Comparison of ENCODE assay signal across 16 cellular contexts in the genomic region with DNA sequence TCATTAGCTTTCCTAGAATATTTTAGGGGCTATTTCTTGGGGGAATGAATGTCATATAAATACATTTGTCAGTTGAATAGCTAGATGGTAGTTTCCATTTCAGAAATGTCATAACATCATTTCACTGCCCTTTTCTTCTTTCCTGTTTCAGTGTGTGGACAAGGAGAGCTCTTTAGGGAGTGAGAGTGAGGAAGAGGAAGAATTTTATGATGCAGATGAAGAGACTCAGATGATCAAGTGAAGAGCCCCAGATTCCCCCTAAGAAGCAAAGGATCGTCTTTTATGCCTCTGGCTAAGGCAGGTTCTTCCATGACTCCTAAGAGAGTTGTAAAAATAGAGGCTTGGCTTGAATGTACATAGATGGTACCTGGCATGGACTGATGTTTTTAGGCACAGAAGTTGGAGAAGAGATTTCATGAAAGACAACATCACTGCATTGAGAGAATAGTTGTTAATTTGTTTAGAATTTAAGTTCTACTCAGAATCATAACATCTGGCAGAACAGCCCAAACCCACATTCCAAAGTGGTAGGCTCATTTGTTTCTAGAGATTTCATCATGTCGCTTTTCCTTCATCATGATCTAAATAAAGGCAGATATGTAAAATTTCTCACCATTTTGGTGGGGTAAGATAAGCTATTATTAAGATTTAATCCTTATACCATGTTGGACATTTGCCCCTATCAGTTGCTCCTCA. TPM values are rescaled to one million over a fixed set of nuclear protein-coding genes. Genes with fewer than 3 reads are reported as not detected.
A peak's percentile ranks its signal among the peaks of the same experiment; 100 is the strongest.
DNase-seq lines count a peak whose midpoint lies in the region; ATAC-seq, FAIRE-seq and TF ChIP-seq lines count a peak whose summit lies in the region.
"Had no signal": no experiment of that assay in that cellular context is flagged by ENCODE, and none has a peak within 500 bp of the region (broad histone marks: within the 10 kb centered on the region; RNA-seq: fewer than 3 reads in every experiment).

No MANE protein-coding gene starts in this region.

- no peak overlapping the region for H3K4me3 Mint-ChIP-seq in CD4-positive, alpha-beta T cell
- H3K4me3 Mint-ChIP-seq in natural killer cell, result no peak overlapping the region
- H3K4me3 Mint-ChIP-seq: activated CD4-positive, alpha-beta T cell treated with anti-CD3 and anti-CD28 coated beads for 36 hours; natural killer cell treated with Interleukin-12 subunit alpha and Interleukin-12 subunit beta and Interleukin-15 and Interleukin-18, amount 100 ng/mL, for 72 hours had no signal

- H3K4me3 ChIP-seq in bronchial epithelial cell (ENCODE audit: low read depth, low read length) (no peak overlapping the region), urinary bladder (ENCODE audit: low read depth, low read length) (no peak overlapping the region)

- POLR2A ChIA-PET in CD4-positive, alpha-beta T cell (lab: Charles Lee), result no interaction called here

- intact Hi-C loops in CD4-positive, alpha-beta T cell (cut with DNase I, micrococcal nuclease), result no loop called here
- intact Hi-C loops in natural killer cell (cut with micrococcal nuclease), result no loop called here

- H3K27me3 Mint-ChIP-seq in CD4-positive, alpha-beta T cell, result peaks cover 22% of the 10 kb centered on the region
- H3K27me3 Mint-ChIP-seq in natural killer cell (ENCODE audit: low read depth in 2 of 2), result no peaks in the 10 kb centered on the region
- H3K27me3 Mint-ChIP-seq: natural killer cell treated with Interleukin-12 subunit alpha and Interleukin-12 subunit beta and Interleukin-15 and Interleukin-18, amount 100 ng/mL, for 72 hours had no signal

- H3K27ac Mint-ChIP-seq in CD4-positive, alpha-beta T cell, result no peak overlapping the region
- no peak overlapping the region for H3K27ac Mint-ChIP-seq in natural killer cell
- H3K27ac Mint-ChIP-seq: activated CD4-positive, alpha-beta T cell treated with anti-CD3 and anti-CD28 coated beads for 36 hours; natural killer cell treated with Interleukin-12 subunit alpha and Interleukin-12 subunit beta and Interleukin-15 and Interleukin-18, amount 100 ng/mL, for 72 hours had no signal

- TF ChIP-seq CTCF in bronchial epithelial cell (IDR thresholded peaks at IDR 0.05; ENCODE audit: insufficient read depth, low read length, severe bottlenecking) (no peak), natural killer cell (IDR thresholded peaks at IDR 0.05) (no peak)
- no peak for TF ChIP-seq CTCF in CD4-positive, alpha-beta T cell (IDR thresholded peaks at IDR 0.05)

- H3K4me1 Mint-ChIP-seq in CD4-positive, alpha-beta T cell (ENCODE audit: low read depth), result no peaks in the 10 kb centered on the region
- H3K4me1 Mint-ChIP-seq in natural killer cell, result no peaks in the 10 kb centered on the region
- H3K4me1 Mint-ChIP-seq: activated CD4-positive, alpha-beta T cell treated with anti-CD3 and anti-CD28 coated beads for 36 hours had no signal

- 54% methylated on average over 2 of the region's 2 CpGs for WGBS in urinary bladder

- FAIRE-seq in bronchial epithelial cell (lab: Jason Lieb, UNC), result no peak
- FAIRE-seq: H1 had no signal

- H3K27ac ChIP-seq in urinary bladder (ENCODE audit: low read depth), result peak overlapping the region; percentile 23
- H3K27ac ChIP-seq in CD4-positive, alpha-beta T cell (ENCODE audit: low read depth, low read length), result no peak overlapping the region

- DNase-seq in HS-5 (ENCODE audit: low read depth) (peak; percentile 80), bronchial epithelial cell (ENCODE audit: low read depth) (peak; percentile 44), iris pigment epithelial cell (ENCODE audit: low read depth) (peak; percentile 76), natural killer cell (no peak)
- DNase-seq in CD4-positive, alpha-beta T cell, result no peak
- DNase-seq: activated CD4-positive, alpha-beta T cell treated with anti-CD3 and anti-CD28 coated beads for 36 hours; activated naive CD4-positive, alpha-beta T cell treated with Interleukin-2 at 50 U/mL for 16 hours; GDM1; Kasumi-1; NCI-H446; stimulated activated naive CD8-positive, alpha-beta T cell treated with anti-CD3 and anti-CD28 coated beads, Interleukin-15, Interleukin-2, amounts not matched to agents 100 U/mL and 50 U/mL, for 24 hours had no signal

- no peaks in the 10 kb centered on the region for H3K9me3 Mint-ChIP-seq in CD4-positive, alpha-beta T cell
- no peaks in the 10 kb centered on the region for H3K9me3 Mint-ChIP-seq in natural killer cell
- H3K9me3 Mint-ChIP-seq: natural killer cell treated with Interleukin-12 subunit alpha and Interleukin-12 subunit beta and Interleukin-15 and Interleukin-18, amount 100 ng/mL, for 72 hours had no signal

- CTCF ChIA-PET in CD4-positive, alpha-beta T cell (lab: Charles Lee), result no interaction called here

- ATAC-seq in CD4-positive, alpha-beta T cell (ENCODE audit: poor library complexity), result no peak
- ATAC-seq in natural killer cell (no peak), GM18868 (IDR thresholded peaks at IDR 0.05; ENCODE audit: unreplicated experiment) (no peak)
- ATAC-seq: activated CD4-positive, alpha-beta T cell treated with anti-CD3 and anti-CD28 coated beads for 36 hours; natural killer cell treated with Interleukin-12 subunit alpha and Interleukin-12 subunit beta and Interleukin-15 and Interleukin-18, amount 100 ng/mL, for 72 hours; stimulated activated naive CD8-positive, alpha-beta T cell treated with anti-CD3 and anti-CD28 coated beads, Interleukin-15, Interleukin-2, amounts not matched to agents 100 U/mL and 50 U/mL, for 24 hours had no signal

- H3K36me3 ChIP-seq in bronchial epithelial cell (ENCODE audit: control insufficient read depth, insufficient read depth, low read length) (peaks cover 19% of the 10 kb centered on the region), urinary bladder (ENCODE audit: insufficient read depth) (peaks cover 6% of the 10 kb centered on the region)

- H3K4me1 ChIP-seq in urinary bladder (ENCODE audit: insufficient read depth), result no peaks in the 10 kb centered on the region

- no peaks in the 10 kb centered on the region for H3K36me3 Mint-ChIP-seq in CD4-positive, alpha-beta T cell (ENCODE audit: low read depth)
- peaks cover 26% of the 10 kb centered on the region for H3K36me3 Mint-ChIP-seq in natural killer cell

- H3K9me3 ChIP-seq in CD4-positive, alpha-beta T cell (ENCODE audit: control insufficient read depth, low read length), result no peaks in the 10 kb centered on the region

- no peaks in the 10 kb centered on the region for H3K27me3 ChIP-seq in bronchial epithelial cell (ENCODE audit: control insufficient read depth, insufficient read depth, low read length)
- H3K27me3 ChIP-seq in CD4-positive, alpha-beta T cell (ENCODE audit: control insufficient read depth, insufficient read depth, low read length), result peaks cover 5% of the 10 kb centered on the region

RNA-seq across cellular contexts. Expression of a gene that starts 44.2 kb away (rescaled TPM):
- total RNA-seq in bronchial epithelial cell, result 0.53 and 1.9 TPM in 2 replicates
- total RNA-seq in urinary bladder, result 3.2 TPM
- 0.76 TPM for polyA plus RNA-seq in urinary bladder
- not detected for total RNA-seq in CD4-positive, alpha-beta T cell
- not detected for total RNA-seq in natural killer cell
- total RNA-seq: activated CD4-positive, alpha-beta T cell treated with anti-CD3 and anti-CD28 coated beads for 36 hours; H1; natural killer cell treated with Interleukin-12 subunit alpha and Interleukin-12 subunit beta and Interleukin-15 and Interleukin-18, amount 100 ng/mL, for 72 hours; SK-MEL-5 had no signal
- polyA plus RNA-seq: H1 had no signal

Comparison
In these comparisons a context has a peak if more than half of its experiments do, and no peak if none do; other contexts are left out.
1. DNase-seq: peak in HS-5 (single experiment), bronchial epithelial cell (single experiment) and iris pigment epithelial cell (single experiment); none in CD4-positive, alpha-beta T cell (0 of 10) and natural killer cell (single experiment).